ENCODE assay signal across 1 cellular context in the genomic region with DNA sequence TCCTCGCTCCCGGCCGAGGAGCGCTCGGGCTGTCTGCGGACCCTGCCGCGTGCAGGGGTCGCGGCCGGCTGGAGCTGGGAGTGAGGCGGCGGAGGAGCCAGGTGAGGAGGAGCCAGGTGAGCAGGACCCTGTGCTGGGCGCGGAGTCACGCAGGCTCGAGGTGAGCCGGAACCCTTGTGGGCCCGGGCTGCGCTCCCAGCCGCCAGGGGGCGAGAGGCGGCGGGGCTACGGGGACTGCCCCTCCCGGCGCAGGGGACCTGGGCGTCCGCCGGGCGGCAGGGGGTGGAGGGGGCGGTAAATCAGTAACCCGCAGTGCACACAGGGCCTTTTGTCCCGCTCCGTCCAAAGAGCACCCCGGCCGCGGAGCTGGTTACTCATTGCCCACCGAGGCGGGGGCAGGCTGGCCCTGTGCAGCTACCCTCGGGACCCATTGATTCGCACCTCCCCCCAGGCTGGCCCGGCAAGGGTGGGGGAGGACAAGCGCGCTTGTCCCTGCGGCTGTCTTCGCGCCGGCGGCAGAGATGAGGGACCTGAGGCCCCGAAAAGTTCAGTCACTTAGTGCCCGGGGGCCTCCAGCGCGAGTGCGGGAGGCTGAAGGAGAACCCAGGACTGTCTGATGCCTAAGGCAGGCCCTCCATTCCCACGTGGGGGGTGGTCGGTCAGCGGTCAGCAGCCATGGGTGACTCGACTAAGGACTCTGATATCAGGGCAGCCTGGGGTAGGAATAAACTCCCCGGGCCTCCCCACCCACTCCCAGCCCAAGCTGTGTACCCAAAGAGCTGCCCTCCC.
TF ChIP-seq lines count a peak whose summit lies in the region.

No MANE protein-coding gene starts in this region.

TF ChIP-seq in K562, 482 proteins besides CTCF, POLR2A, EP300 and RAD21 (continues in another document):
- TF ChIP-seq, protein P1, sequence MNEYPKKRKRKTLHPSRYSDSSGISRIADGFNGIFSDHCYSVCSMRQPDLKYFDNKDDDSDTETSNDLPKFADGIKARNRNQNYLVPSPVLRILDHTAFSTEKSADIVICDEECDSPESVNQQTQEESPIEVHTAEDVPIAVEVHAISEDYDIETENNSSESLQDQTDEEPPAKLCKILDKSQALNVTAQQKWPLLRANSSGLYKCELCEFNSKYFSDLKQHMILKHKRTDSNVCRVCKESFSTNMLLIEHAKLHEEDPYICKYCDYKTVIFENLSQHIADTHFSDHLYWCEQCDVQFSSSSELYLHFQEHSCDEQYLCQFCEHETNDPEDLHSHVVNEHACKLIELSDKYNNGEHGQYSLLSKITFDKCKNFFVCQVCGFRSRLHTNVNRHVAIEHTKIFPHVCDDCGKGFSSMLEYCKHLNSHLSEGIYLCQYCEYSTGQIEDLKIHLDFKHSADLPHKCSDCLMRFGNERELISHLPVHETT (CRISPR knock-in tag; conservative IDR thresholded peaks at IDR 0.05 in 1 of 2, IDR thresholded peaks at IDR 0.05 in 1 of 2) = no peak
- no peak for TF ChIP-seq KLF6 (CRISPR knock-in tag; IDR thresholded peaks at IDR 0.05; ENCODE audit: borderline replicate concordance)
- TF ChIP-seq, protein P2, sequence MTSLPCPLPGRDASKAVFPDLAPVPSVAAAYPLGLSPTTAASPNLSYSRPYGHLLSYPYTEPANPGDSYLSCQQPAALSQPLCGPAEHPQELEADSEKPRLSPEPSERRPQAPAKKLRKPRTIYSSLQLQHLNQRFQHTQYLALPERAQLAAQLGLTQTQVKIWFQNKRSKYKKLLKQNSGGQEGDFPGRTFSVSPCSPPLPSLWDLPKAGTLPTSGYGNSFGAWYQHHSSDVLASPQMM (CRISPR knock-in tag; IDR thresholded peaks at IDR 0.05) = no peak
- TF ChIP-seq POLR2AphosphoS5 (IDR thresholded peaks at IDR 0.05; ENCODE audit: control insufficient read depth, insufficient read depth, low read depth, low read length) = no peak
- no peak for TF ChIP-seq GTF2F1 (IDR thresholded peaks at IDR 0.05; ENCODE audit: low read depth, low read length)
- TF ChIP-seq SRSF7 (optimal IDR thresholded peaks at IDR 0.05; ENCODE audit: low read depth, low read length) = no peak
- no peak for TF ChIP-seq PTBP1 (IDR thresholded peaks at IDR 0.05; ENCODE audit: low read depth, low read length)
- peak; percentile 68 for TF ChIP-seq RBFOX2 (IDR thresholded peaks at IDR 0.05; ENCODE audit: low read depth, low read length)
- no peak for TF ChIP-seq KLF10 (CRISPR knock-in tag; IDR thresholded peaks at IDR 0.05)
- TF ChIP-seq RHOXF2B (CRISPR knock-in tag; conservative IDR thresholded peaks at IDR 0.05) = no peak
- TF ChIP-seq ZNF561 (CRISPR knock-in tag; conservative IDR thresholded peaks at IDR 0.05) = no peak
- no peak for TF ChIP-seq ZC3H11A (IDR thresholded peaks at IDR 0.05; ENCODE audit: low read depth, low read length)
- no peak for TF ChIP-seq COPS2 (conservative IDR thresholded peaks at IDR 0.05)
- TF ChIP-seq NFRKB (IDR thresholded peaks at IDR 0.05; ENCODE audit: low read depth) = no peak
- TF ChIP-seq, protein P3, sequence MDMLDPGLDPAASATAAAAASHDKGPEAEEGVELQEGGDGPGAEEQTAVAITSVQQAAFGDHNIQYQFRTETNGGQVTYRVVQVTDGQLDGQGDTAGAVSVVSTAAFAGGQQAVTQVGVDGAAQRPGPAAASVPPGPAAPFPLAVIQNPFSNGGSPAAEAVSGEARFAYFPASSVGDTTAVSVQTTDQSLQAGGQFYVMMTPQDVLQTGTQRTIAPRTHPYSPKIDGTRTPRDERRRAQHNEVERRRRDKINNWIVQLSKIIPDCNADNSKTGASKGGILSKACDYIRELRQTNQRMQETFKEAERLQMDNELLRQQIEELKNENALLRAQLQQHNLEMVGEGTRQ (CRISPR knock-in tag; IDR thresholded peaks at IDR 0.05) = no peak
- no peak for TF ChIP-seq ARHGAP35 (IDR thresholded peaks at IDR 0.05; ENCODE audit: partially characterized antibody)
- TF ChIP-seq, protein P4, sequence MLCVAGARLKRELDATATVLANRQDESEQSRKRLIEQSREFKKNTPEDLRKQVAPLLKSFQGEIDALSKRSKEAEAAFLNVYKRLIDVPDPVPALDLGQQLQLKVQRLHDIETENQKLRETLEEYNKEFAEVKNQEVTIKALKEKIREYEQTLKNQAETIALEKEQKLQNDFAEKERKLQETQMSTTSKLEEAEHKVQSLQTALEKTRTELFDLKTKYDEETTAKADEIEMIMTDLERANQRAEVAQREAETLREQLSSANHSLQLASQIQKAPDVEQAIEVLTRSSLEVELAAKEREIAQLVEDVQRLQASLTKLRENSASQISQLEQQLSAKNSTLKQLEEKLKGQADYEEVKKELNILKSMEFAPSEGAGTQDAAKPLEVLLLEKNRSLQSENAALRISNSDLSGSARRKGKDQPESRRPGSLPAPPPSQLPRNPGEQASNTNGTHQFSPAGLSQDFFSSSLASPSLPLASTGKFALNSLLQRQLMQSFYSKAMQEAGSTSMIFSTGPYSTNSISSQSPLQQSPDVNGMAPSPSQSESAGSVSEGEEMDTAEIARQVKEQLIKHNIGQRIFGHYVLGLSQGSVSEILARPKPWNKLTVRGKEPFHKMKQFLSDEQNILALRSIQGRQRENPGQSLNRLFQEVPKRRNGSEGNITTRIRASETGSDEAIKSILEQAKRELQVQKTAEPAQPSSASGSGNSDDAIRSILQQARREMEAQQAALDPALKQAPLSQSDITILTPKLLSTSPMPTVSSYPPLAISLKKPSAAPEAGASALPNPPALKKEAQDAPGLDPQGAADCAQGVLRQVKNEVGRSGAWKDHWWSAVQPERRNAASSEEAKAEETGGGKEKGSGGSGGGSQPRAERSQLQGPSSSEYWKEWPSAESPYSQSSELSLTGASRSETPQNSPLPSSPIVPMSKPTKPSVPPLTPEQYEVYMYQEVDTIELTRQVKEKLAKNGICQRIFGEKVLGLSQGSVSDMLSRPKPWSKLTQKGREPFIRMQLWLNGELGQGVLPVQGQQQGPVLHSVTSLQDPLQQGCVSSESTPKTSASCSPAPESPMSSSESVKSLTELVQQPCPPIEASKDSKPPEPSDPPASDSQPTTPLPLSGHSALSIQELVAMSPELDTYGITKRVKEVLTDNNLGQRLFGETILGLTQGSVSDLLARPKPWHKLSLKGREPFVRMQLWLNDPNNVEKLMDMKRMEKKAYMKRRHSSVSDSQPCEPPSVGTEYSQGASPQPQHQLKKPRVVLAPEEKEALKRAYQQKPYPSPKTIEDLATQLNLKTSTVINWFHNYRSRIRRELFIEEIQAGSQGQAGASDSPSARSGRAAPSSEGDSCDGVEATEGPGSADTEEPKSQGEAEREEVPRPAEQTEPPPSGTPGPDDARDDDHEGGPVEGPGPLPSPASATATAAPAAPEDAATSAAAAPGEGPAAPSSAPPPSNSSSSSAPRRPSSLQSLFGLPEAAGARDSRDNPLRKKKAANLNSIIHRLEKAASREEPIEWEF (CRISPR knock-in tag; IDR thresholded peaks at IDR 0.05) = no peak
- TF ChIP-seq, protein P5, sequence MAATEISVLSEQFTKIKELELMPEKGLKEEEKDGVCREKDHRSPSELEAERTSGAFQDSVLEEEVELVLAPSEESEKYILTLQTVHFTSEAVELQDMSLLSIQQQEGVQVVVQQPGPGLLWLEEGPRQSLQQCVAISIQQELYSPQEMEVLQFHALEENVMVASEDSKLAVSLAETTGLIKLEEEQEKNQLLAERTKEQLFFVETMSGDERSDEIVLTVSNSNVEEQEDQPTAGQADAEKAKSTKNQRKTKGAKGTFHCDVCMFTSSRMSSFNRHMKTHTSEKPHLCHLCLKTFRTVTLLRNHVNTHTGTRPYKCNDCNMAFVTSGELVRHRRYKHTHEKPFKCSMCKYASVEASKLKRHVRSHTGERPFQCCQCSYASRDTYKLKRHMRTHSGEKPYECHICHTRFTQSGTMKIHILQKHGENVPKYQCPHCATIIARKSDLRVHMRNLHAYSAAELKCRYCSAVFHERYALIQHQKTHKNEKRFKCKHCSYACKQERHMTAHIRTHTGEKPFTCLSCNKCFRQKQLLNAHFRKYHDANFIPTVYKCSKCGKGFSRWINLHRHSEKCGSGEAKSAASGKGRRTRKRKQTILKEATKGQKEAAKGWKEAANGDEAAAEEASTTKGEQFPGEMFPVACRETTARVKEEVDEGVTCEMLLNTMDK (IDR thresholded peaks at IDR 0.05; ENCODE audit: borderline replicate concordance, insufficient read depth, low read depth, low read length, poor library complexity, severe bottlenecking) = peak; percentile 98
- no peak for TF ChIP-seq ARID3B (CRISPR knock-in tag; IDR thresholded peaks at IDR 0.05; ENCODE audit: borderline replicate concordance)
- no peak for TF ChIP-seq MTA1 (IDR thresholded peaks at IDR 0.05; ENCODE audit: borderline replicate concordance)
- no peak for TF ChIP-seq FOXA1 (IDR thresholded peaks at IDR 0.05; ENCODE audit: borderline replicate concordance)
- no peak for TF ChIP-seq CHAMP1 (IDR thresholded peaks at IDR 0.05)
- TF ChIP-seq PYGO2 (tag; IDR thresholded peaks at IDR 0.05) = no peak
- no peak for TF ChIP-seq ZNF146 (CRISPR knock-in tag; IDR thresholded peaks at IDR 0.05; ENCODE audit: unreplicated experiment)
- TF ChIP-seq, protein P6, sequence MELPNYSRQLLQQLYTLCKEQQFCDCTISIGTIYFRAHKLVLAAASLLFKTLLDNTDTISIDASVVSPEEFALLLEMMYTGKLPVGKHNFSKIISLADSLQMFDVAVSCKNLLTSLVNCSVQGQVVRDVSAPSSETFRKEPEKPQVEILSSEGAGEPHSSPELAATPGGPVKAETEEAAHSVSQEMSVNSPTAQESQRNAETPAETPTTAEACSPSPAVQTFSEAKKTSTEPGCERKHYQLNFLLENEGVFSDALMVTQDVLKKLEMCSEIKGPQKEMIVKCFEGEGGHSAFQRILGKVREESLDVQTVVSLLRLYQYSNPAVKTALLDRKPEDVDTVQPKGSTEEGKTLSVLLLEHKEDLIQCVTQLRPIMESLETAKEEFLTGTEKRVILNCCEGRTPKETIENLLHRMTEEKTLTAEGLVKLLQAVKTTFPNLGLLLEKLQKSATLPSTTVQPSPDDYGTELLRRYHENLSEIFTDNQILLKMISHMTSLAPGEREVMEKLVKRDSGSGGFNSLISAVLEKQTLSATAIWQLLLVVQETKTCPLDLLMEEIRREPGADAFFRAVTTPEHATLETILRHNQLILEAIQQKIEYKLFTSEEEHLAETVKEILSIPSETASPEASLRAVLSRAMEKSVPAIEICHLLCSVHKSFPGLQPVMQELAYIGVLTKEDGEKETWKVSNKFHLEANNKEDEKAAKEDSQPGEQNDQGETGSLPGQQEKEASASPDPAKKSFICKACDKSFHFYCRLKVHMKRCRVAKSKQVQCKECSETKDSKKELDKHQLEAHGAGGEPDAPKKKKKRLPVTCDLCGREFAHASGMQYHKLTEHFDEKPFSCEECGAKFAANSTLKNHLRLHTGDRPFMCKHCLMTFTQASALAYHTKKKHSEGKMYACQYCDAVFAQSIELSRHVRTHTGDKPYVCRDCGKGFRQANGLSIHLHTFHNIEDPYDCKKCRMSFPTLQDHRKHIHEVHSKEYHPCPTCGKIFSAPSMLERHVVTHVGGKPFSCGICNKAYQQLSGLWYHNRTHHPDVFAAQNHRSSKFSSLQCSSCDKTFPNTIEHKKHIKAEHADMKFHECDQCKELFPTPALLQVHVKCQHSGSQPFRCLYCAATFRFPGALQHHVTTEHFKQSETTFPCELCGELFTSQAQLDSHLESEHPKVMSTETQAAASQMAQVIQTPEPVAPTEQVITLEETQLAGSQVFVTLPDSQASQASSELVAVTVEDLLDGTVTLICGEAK (IDR thresholded peaks at IDR 0.05) = 0 out of 2 replicates have a peak, but pooled peaks have one; percentile 26
- TF ChIP-seq, protein P6 (CRISPR knock-in tag; IDR thresholded peaks at IDR 0.05) = no peak
- no peak for TF ChIP-seq ZNF780A (CRISPR knock-in tag; IDR thresholded peaks at IDR 0.05)
- TF ChIP-seq NELFE (IDR thresholded peaks at IDR 0.05; ENCODE audit: insufficient read depth, insufficient read length) = no peak
